ENCODE assay signal across 27 cellular contexts in genomic region chr13:29819157-29819556, GRCh38.
"Had no signal": no experiment of that assay in that cellular context is flagged by ENCODE, and none has a peak within 500 bp of the region (broad histone marks: within the 10 kb centered on the region; RNA-seq: fewer than 3 reads in every experiment).

No MANE protein-coding gene starts in this region.

- FAIRE-seq: astrocyte, frontal cortex had no signal

- H3K27me3 ChIP-seq: brain microvascular endothelial cell, dorsolateral prefrontal cortex, neutrophil, right atrium auricular region, testis, transverse colon had no signal

- H3K4me3 Mint-ChIP-seq: activated CD4-positive, alpha-beta memory T cell treated with anti-CD3 and anti-CD28 coated beads, Interleukin-2, amount 10 ng/mL, durations not matched to agents 7 days and 5 days; activated CD4-positive, alpha-beta T cell treated with anti-CD3 and anti-CD28 coated beads, Interleukin-2, amount 10 ng/mL, durations not matched to agents 7 days and 5 days; activated T-cell treated with anti-CD3 and anti-CD28 coated beads, Interleukin-2, amount 50 U/mL, for 4 hours; activated T-helper 17 cell treated with anti-CD3 and anti-CD28 coated beads, Interleukin-2, amount 50 U/mL, for 72 hours; nephron had no signal

- H3K9me3 Mint-ChIP-seq: activated CD4-positive, alpha-beta memory T cell treated with anti-CD3 and anti-CD28 coated beads, Interleukin-2, amount 10 ng/mL, durations not matched to agents 7 days and 5 days; activated T-helper 17 cell treated with anti-CD3 and anti-CD28 coated beads, Interleukin-2, amount 50 U/mL, for 72 hours; nephron had no signal

- H3K36me3 ChIP-seq: brain microvascular endothelial cell, neutrophil, right atrium auricular region, transverse colon had no signal

- H3K27ac ChIP-seq: brain microvascular endothelial cell, coronary artery, right atrium auricular region, testis, transverse colon had no signal

- H3K27me3 Mint-ChIP-seq: activated CD4-positive, alpha-beta memory T cell treated with anti-CD3 and anti-CD28 coated beads, Interleukin-2, amount 10 ng/mL, durations not matched to agents 7 days and 5 days; activated CD4-positive, alpha-beta T cell treated with anti-CD3 and anti-CD28 coated beads, Interleukin-2, amount 10 ng/mL, durations not matched to agents 7 days and 5 days; activated T-helper 17 cell treated with anti-CD3 and anti-CD28 coated beads, Interleukin-2, amount 50 U/mL, for 72 hours had no signal

- H3K4me3 ChIP-seq: coronary artery, mucosa of descending colon, right atrium auricular region, smooth muscle cell, testis, transverse colon had no signal

- H3K9me3 ChIP-seq: mucosa of descending colon, neutrophil, testis, transverse colon had no signal

- DNase-seq: activated CD4-positive, alpha-beta memory T cell treated with anti-CD3 and anti-CD28 coated beads, Interleukin-2, amount 10 ng/mL, durations not matched to agents 7 days and 5 days; activated CD4-positive, alpha-beta T cell treated with anti-CD3 and anti-CD28 coated beads for 1 hour; activated CD4-positive, alpha-beta T cell treated with anti-CD3 and anti-CD28 coated beads, Interleukin-2, amount 10 ng/mL, durations not matched to agents 7 days and 5 days; activated CD8-positive, alpha-beta memory T cell treated with anti-CD3 and anti-CD28 coated beads, Interleukin-2, amount 50 U/mL, for 48 hours; activated gamma-delta T cell treated with Interleukin-2 at 50 U/mL for 16 hours; activated naive CD4-positive, alpha-beta T cell treated with anti-CD3 and anti-CD28 coated beads, Interleukin-2, amount 50 U/mL, for 16 hours; activated T-cell treated with anti-CD3 and anti-CD28 coated beads, Interleukin-2, amount 50 U/mL, for 4 hours; amniotic stem cell; brain microvascular endothelial cell; dorsolateral prefrontal cortex; effector memory CD4-positive, alpha-beta T cell; left ventricle myocardium superior; mucosa of descending colon; psoas muscle; stimulated activated CD4-positive, alpha-beta T cell treated with anti-CD3 and anti-CD28 coated beads, Interleukin-1b, Interleukin-23, amount 100 ng/mL, for 48 hours; stimulated activated naive CD4-positive, alpha-beta T cell treated with Interleukin-2 at 50 U/mL for 16 hours; T1000; testis; transverse colon had no signal

- ATAC-seq: activated T-cell treated with anti-CD3 and anti-CD28 coated beads, Interleukin-2, amount 50 U/mL, for 4 hours; activated T-helper 17 cell treated with anti-CD3 and anti-CD28 coated beads, Interleukin-2, amount 50 U/mL, for 72 hours; left ventricle myocardium superior; mucosa of descending colon; psoas muscle had no signal

- H3K27ac Mint-ChIP-seq: activated CD4-positive, alpha-beta memory T cell treated with anti-CD3 and anti-CD28 coated beads, Interleukin-2, amount 10 ng/mL, durations not matched to agents 7 days and 5 days; activated CD4-positive, alpha-beta T cell treated with anti-CD3 and anti-CD28 coated beads, Interleukin-2, amount 10 ng/mL, durations not matched to agents 7 days and 5 days; activated T-helper 17 cell treated with anti-CD3 and anti-CD28 coated beads, Interleukin-2, amount 50 U/mL, for 72 hours; nephron had no signal
